11 cellular contexts compared by ENCODE assay signal in the genomic region with DNA sequence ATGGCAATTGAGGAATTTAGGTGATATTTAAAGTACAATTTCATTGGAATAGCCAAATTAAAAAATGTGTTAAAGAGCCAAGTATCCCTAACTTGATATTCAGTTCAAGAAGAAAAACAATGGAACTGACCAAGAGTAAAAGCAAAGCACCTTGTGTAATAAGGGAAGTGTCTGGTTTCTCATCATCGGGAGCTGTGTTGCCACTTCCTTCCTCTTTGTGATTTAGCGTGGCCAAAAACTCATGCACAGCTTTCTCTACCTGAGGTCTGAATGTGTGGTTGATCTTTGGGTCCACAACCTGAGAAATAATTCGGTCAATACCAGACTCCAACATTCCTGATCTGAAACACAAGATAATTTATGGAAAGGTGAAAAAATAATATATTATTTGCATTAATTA. TPM values are rescaled to one million over a fixed set of nuclear protein-coding genes. Genes with fewer than 3 reads are reported as not detected.
DNase-seq lines count a peak whose midpoint lies in the region; ATAC-seq and TF ChIP-seq lines count a peak whose summit lies in the region.
"Had no signal": no experiment of that assay in that cellular context is flagged by ENCODE, and none has a peak within 500 bp of the region (broad histone marks: within the 10 kb centered on the region; RNA-seq: fewer than 3 reads in every experiment).

No MANE protein-coding gene starts in this region.

- H3K9me3 Mint-ChIP-seq in CD14-positive monocyte (peaks cover 0 to 2% (median 0%) of the 10 kb centered on the region in 7 donors), type B pancreatic cell (no peaks in the 10 kb centered on the region)

- H3K27ac Mint-ChIP-seq in CD14-positive monocyte (peak overlapping the region in 4 of 7 donors; percentile 41 to 79 (median 60)), type B pancreatic cell (no peak overlapping the region)

- DNase-seq in CD14-positive monocyte (ENCODE audit: low spot score) (peak; percentile 61), SKM-1 (lab: John Stamatoyannopoulos, UW; ENCODE audit: unreplicated experiment) (peak; percentile 90), SW480 (ENCODE audit: low spot score) (no peak), islet precursor cell (no peak), type B pancreatic cell (ENCODE audit: extremely low spot score, unreplicated experiment) (no peak), cortex of kidney (lab: John Stamatoyannopoulos, UW) (no peak)
- DNase-seq: NCI-H2029; right lobe of liver; stimulated activated naive CD4-positive, alpha-beta T cell treated with Interleukin-2 at 50 U/mL for 16 hours had no signal

- H3K4me3 Mint-ChIP-seq in CD14-positive monocyte (no peak overlapping the region), type B pancreatic cell (no peak overlapping the region)

- H3K4me1 Mint-ChIP-seq in CD14-positive monocyte (peaks cover 27% of the 10 kb centered on the region), type B pancreatic cell (ENCODE audit: unreplicated experiment) (no peaks in the 10 kb centered on the region)

- intact Hi-C loops in CD14-positive monocyte (cut with micrococcal nuclease), result no loop called here

- ATAC-seq in GM19452 (IDR thresholded peaks at IDR 0.05; ENCODE audit: unreplicated experiment) (peak; percentile 65), HG03135 (IDR thresholded peaks at IDR 0.05; ENCODE audit: unreplicated experiment) (peak; percentile 55)

- TF ChIP-seq CTCF in CD14-positive monocyte (IDR thresholded peaks at IDR 0.05), result no peak
- no peak for TF ChIP-seq CTCF in type B pancreatic cell (conservative IDR thresholded peaks at IDR 0.05)

- peaks cover 74 to 82% of the 10 kb centered on the region in 2 donors for H3K36me3 Mint-ChIP-seq in CD14-positive monocyte
- peaks cover 18% of the 10 kb centered on the region for H3K36me3 Mint-ChIP-seq in type B pancreatic cell

- no peaks in the 10 kb centered on the region for H3K27me3 Mint-ChIP-seq in CD14-positive monocyte (ENCODE audit: low read depth in 3 of 3)
- H3K27me3 Mint-ChIP-seq in type B pancreatic cell, result no peaks in the 10 kb centered on the region

RNA-seq across cellular contexts. Expression of a gene that starts 12.4 kb away (rescaled TPM):
- 1 to 10 TPM in 1 of 2 donors, under 1 TPM in 1; 0.72 to 1.5 TPM for polyA plus RNA-seq in CD14-positive monocyte
- total RNA-seq in type B pancreatic cell (ENCODE audit: low replicate concordance), result 36.3 and 37.0 TPM in 2 replicates

Comparison
In these comparisons a context has a peak if more than half of its experiments do, and no peak if none do; other contexts are left out.
1. DNase-seq: peak in CD14-positive monocyte (single experiment) and SKM-1 (single experiment); none in SW480 (single experiment), islet precursor cell (single experiment), type B pancreatic cell (single experiment) and cortex of kidney (single experiment).